29 cellular contexts compared by ENCODE assay signal in genomic region chr7:71716741-71717140, GRCh38.
"Had no signal": no experiment of that assay in that cellular context is flagged by ENCODE, and none has a peak within 500 bp of the region (broad histone marks: within the 10 kb centered on the region; RNA-seq: fewer than 3 reads in every experiment).

No MANE protein-coding gene starts in this region.

- ATAC-seq: activated CD8-positive, alpha-beta T cell treated with anti-CD3 and anti-CD28 coated beads for 36 hours; activated T-cell treated with anti-CD3 and anti-CD28 coated beads, Interleukin-2, amount 50 U/mL, for 4 hours; activated T-helper 17 cell treated with anti-CD3 and anti-CD28 coated beads, Interleukin-2, amount 50 U/mL, for 72 hours; left colon; natural killer cell treated with Interleukin-12 subunit alpha and Interleukin-12 subunit beta and Interleukin-15 and Interleukin-18, amount 100 ng/mL, for 72 hours; psoas muscle; stimulated activated memory B cell treated with anti-CD40 and anti-IgM and Interleukin-4, amounts not matched to agents 10 μg/mL and 1 μg/mL and 100 μg/mL, for 72 hours had no signal

- H3K9me3 ChIP-seq: esophagus squamous epithelium, neutrophil, ovary, psoas muscle, sigmoid colon, thyroid gland, upper lobe of left lung had no signal

- H3K4me3 ChIP-seq: esophagus squamous epithelium, ovary, psoas muscle, sigmoid colon, stomach, thyroid gland, upper lobe of left lung had no signal

- H3K27ac ChIP-seq: brain microvascular endothelial cell, epithelial cell of prostate, esophagus squamous epithelium, neutrophil, ovary, psoas muscle, sigmoid colon, stomach, thyroid gland, upper lobe of left lung had no signal

- H3K4me1 ChIP-seq: esophagus squamous epithelium, psoas muscle, sigmoid colon, stomach, thyroid gland, upper lobe of left lung had no signal

- H3K36me3 ChIP-seq: brain microvascular endothelial cell, esophagus squamous epithelium, neutrophil, ovary, stomach, thyroid gland, upper lobe of left lung had no signal

- DNase-seq: activated B cell treated with CpG ODN at 0.5 μM for 24 hours; activated CD4-positive, alpha-beta T cell treated with anti-CD3 and anti-CD28 coated beads, Interleukin-2, amount 50 U/mL, for 1 hour; activated CD8-positive, alpha-beta T cell treated with anti-CD3 and anti-CD28 coated beads for 36 hours; activated gamma-delta T cell treated with Interleukin-2 at 50 U/mL for 16 hours; activated naive CD4-positive, alpha-beta T cell treated with anti-CD3 and anti-CD28 coated beads, Interleukin-2, amount 50 U/mL, for 16 hours; activated T-cell treated with anti-CD3 and anti-CD28 coated beads, Interleukin-2, amount 50 U/mL, for 4 hours; amniotic stem cell; brain microvascular endothelial cell; dermis blood vessel endothelial cell; effector CD8-positive, alpha-beta T cell; esophagus squamous epithelium; foreskin melanocyte; left colon; ovary; psoas muscle; sigmoid colon; small intestine; stimulated activated CD4-positive, alpha-beta T cell treated with anti-CD3 and anti-CD28 coated beads, Interleukin-1b, Interleukin-23, amount 100 ng/mL, for 48 hours; stimulated activated CD4-positive, alpha-beta T cell treated with anti-CD3 and anti-CD28 coated beads, Interleukin-4, amount 100 ng/mL, for 4 hours; stimulated activated CD8-positive, alpha-beta memory T cell treated with anti-CD3 and anti-CD28 coated beads, Interleukin-4, amount 100 ng/mL, for 48 hours; stomach; T-helper 2 cell; thyroid gland; upper lobe of left lung had no signal
